In the genomic region with DNA sequence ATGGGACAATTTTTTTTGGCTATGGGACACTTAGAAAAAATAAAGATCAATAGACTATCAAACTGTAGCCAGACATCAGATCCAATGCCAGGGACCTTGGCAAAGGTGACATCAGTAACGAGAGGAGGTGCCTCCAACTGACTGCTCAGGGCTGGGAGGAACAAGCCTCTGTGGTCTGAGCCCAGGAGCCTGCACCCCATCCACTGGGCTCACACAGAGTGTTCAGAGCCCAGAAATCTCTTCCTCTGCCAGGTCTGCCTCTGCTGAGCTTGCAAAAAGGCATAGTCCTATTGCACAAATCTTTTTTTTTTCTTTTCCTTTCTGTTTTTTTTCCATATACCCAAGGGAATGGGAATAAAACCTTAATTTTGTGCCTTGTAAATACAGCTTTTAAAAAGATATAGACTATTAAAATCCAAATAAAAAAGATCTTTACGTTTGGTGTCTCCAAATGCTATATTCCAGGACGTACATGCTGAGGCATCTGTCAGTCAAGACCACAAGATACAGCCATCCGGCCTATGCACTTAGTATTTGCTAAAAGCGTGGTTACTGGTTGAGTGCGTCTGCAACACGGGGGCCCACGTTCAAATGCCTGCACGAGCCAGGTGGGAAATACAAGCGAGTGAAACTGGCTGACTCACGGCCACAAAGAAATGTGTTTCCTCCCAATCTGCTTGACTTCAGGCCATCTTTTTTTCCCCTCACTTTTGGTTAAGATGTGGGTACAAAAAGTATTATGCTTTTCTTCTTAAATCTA, we compare ENCODE assay signal across 8 cellular contexts. TPM values are rescaled to one million over a fixed set of nuclear protein-coding genes. Genes with fewer than 3 reads are reported as not detected.
DNase-seq lines count a peak whose midpoint lies in the region; ATAC-seq and TF ChIP-seq lines count a peak whose summit lies in the region.

No MANE protein-coding gene starts in this region.

- H3K9me3 ChIP-seq in BLaER1 (no peaks in the 10 kb centered on the region), esophagus squamous epithelium (no peaks in the 10 kb centered on the region)

- peak overlapping the region; percentile 68 for H3K9ac ChIP-seq in BLaER1

- H3K27ac Mint-ChIP-seq in stimulated activated naive B cell treated with anti-CD40 and anti-IgM and Interleukin-4, amounts not matched to agents 10 μg/mL and 1 μg/mL and 100 μg/mL, for 72 hours = peak overlapping the region; percentile 93

- intact Hi-C loops in esophagus squamous epithelium (cut with DNase I) = no loop called here

- no peaks in the 10 kb centered on the region for H3K27me3 ChIP-seq in BLaER1
- H3K27me3 ChIP-seq in esophagus squamous epithelium = no peaks in the 10 kb centered on the region

- H3K27me3 Mint-ChIP-seq in stimulated activated naive B cell treated with anti-CD40 and anti-IgM and Interleukin-4, amounts not matched to agents 10 μg/mL and 1 μg/mL and 100 μg/mL, for 72 hours = no peaks in the 10 kb centered on the region

- peak overlapping the region; percentile 86 for H3K27ac ChIP-seq in BLaER1
- H3K27ac ChIP-seq in esophagus squamous epithelium = peak overlapping the region in 2 of 4 donors; percentile 25 to 47

- no peak for TF ChIP-seq CTCF in esophagus squamous epithelium (IDR thresholded peaks at IDR 0.05)

- peaks cover 48 to 64% of the 10 kb centered on the region in 2 donors for H3K4me1 Mint-ChIP-seq in stimulated activated naive B cell treated with anti-CD40 and anti-IgM and Interleukin-4, amounts not matched to agents 10 μg/mL and 1 μg/mL and 100 μg/mL, for 72 hours

- no peak for TF ChIP-seq POLR2A in esophagus squamous epithelium (IDR thresholded peaks at IDR 0.05)

- no peaks in the 10 kb centered on the region for H4K20me1 ChIP-seq in BLaER1

- H3K4me3 Mint-ChIP-seq in stimulated activated naive B cell treated with anti-CD40 and anti-IgM and Interleukin-4, amounts not matched to agents 10 μg/mL and 1 μg/mL and 100 μg/mL, for 72 hours = peak overlapping the region in 1 of 2 donors; percentile 62

- peak overlapping the region; percentile 73 for H3K4me2 ChIP-seq in BLaER1

- H3K4me3 ChIP-seq in BLaER1 = no peak overlapping the region
- no peak overlapping the region for H3K4me3 ChIP-seq in esophagus squamous epithelium

- 53 to 61% methylated on average over 10 of the region's 11 CpGs for WGBS in esophagus squamous epithelium, 2 donors

- DNase-seq in HK-2 (ENCODE audit: unreplicated experiment) = peak; percentile 20
- peak; percentile 90 for DNase-seq in activated CD4-positive, alpha-beta T cell treated with anti-CD3 and anti-CD28 coated beads for 48 hours
- DNase-seq in esophagus squamous epithelium (lab: John Stamatoyannopoulos, UW) = peak; percentile 20
- peak; percentile 83 for DNase-seq in stimulated activated naive B cell treated with anti-CD40 and anti-IgM and Interleukin-4, amounts not matched to agents 10 μg/mL and 1 μg/mL and 100 μg/mL, for 72 hours
- DNase-seq in A172 (ENCODE audit: low spot score) = no peak
- no peak for DNase-seq in hippocampal formation (lab: John Stamatoyannopoulos, UW)

- H3K4me1 ChIP-seq in BLaER1 (peaks cover 88% of the 10 kb centered on the region), esophagus squamous epithelium (peaks cover 10 to 29% (median 16%) of the 10 kb centered on the region in 3 donors)

- ATAC-seq in GM21360 (IDR thresholded peaks at IDR 0.05; ENCODE audit: unreplicated experiment) = peak; percentile 94
- peak; percentile 96 to 98 for ATAC-seq in stimulated activated naive B cell treated with anti-CD40 and anti-IgM and Interleukin-4, amounts not matched to agents 10 μg/mL and 1 μg/mL and 100 μg/mL, for 72 hours (replicated peaks)

- peaks cover 7% of the 10 kb centered on the region; the same call in 1 of the 2 replicates for H3K36me3 ChIP-seq in BLaER1
- H3K36me3 ChIP-seq in esophagus squamous epithelium = no peaks in the 10 kb centered on the region

- peaks cover 0 to 1% of the 10 kb centered on the region in 2 donors for H3K9me3 Mint-ChIP-seq in stimulated activated naive B cell treated with anti-CD40 and anti-IgM and Interleukin-4, amounts not matched to agents 10 μg/mL and 1 μg/mL and 100 μg/mL, for 72 hours

- H3K36me3 Mint-ChIP-seq in stimulated activated naive B cell treated with anti-CD40 and anti-IgM and Interleukin-4, amounts not matched to agents 10 μg/mL and 1 μg/mL and 100 μg/mL, for 72 hours = peaks cover 1% of the 10 kb centered on the region in 2 donors

RNA-seq across cellular contexts. Expression of gene ARHGAP25, which starts 7.8 kb away (rescaled TPM):
- total RNA-seq in esophagus squamous epithelium = 1 to 10 TPM; 3.2 to 9.0 (median 5.5) TPM
- not detected in 2 replicates for total RNA-seq in A172 (2014; rRNA removed; shearing (Covaris generic))

Comparison
In these comparisons a context has a peak if more than half of its experiments do, and no peak if none do; other contexts are left out.
1. DNase-seq: peak in HK-2 (single experiment), activated CD4-positive, alpha-beta T cell treated with anti-CD3 and anti-CD28 coated beads for 48 hours (single experiment), esophagus squamous epithelium (single experiment) and stimulated activated naive B cell treated with anti-CD40 and anti-IgM and Interleukin-4, amounts not matched to agents 10 μg/mL and 1 μg/mL and 100 μg/mL, for 72 hours (single experiment); none in A172 (single experiment) and hippocampal formation (0 of 2).